Comparison of ENCODE assay signal across 10 cellular contexts in genomic region chr16:57689772-57690558, GRCh38. TPM values are rescaled to one million over a fixed set of nuclear protein-coding genes. Genes with fewer than 3 reads are reported as not detected.
A peak's percentile ranks its signal among the peaks of the same experiment; 100 is the strongest.
DNase-seq lines count a peak whose midpoint lies in the region; ATAC-seq and FAIRE-seq lines count a peak whose summit lies in the region.
"Had no signal": no experiment of that assay in that cellular context is flagged by ENCODE, and none has a peak within 500 bp of the region (broad histone marks: within the 10 kb centered on the region; RNA-seq: fewer than 3 reads in every experiment).

No MANE protein-coding gene starts in this region.

- no peaks in the 10 kb centered on the region for H3K36me3 Mint-ChIP-seq in T-helper 1 cell treated with Interleukin-12 subunit alpha and Interleukin-12 subunit beta and Interleukin-4 antibody, amounts not matched to agents 30 μg/mL and 1 μg/mL, for 36 hours (ENCODE audit: low read depth)

- H3K4me3 Mint-ChIP-seq in T-helper 1 cell treated with Interleukin-12 subunit alpha and Interleukin-12 subunit beta and Interleukin-4 antibody, amounts not matched to agents 30 μg/mL and 1 μg/mL, for 36 hours = peak overlapping the region; percentile 45

- intact Hi-C loops in left ventricle myocardium superior (cut with micrococcal nuclease) = no loop called here

- H3K4me1 ChIP-seq in small intestine (ENCODE audit: control insufficient read depth in 2 of 2, insufficient read depth in 1 of 2, low read depth in 1 of 2, low read length in 1 of 2) = no peaks in the 10 kb centered on the region

- H3K9me3 Mint-ChIP-seq in T-helper 1 cell treated with Interleukin-12 subunit alpha and Interleukin-12 subunit beta and Interleukin-4 antibody, amounts not matched to agents 30 μg/mL and 1 μg/mL, for 36 hours = no peaks in the 10 kb centered on the region

- H3K4me3 ChIP-seq in small intestine (ENCODE audit: low read depth in 1 of 2, low read length in 2 of 2) = no peak overlapping the region

- no peaks in the 10 kb centered on the region for H3K27me3 ChIP-seq in small intestine (ENCODE audit: control insufficient read depth in 2 of 2, insufficient read depth in 2 of 2, low read length in 2 of 2)

- peaks cover 6% of the 10 kb centered on the region for H3K27me3 Mint-ChIP-seq in T-helper 1 cell treated with Interleukin-12 subunit alpha and Interleukin-12 subunit beta and Interleukin-4 antibody, amounts not matched to agents 30 μg/mL and 1 μg/mL, for 36 hours (ENCODE audit: low read depth)

- H3K4me1 Mint-ChIP-seq in T-helper 1 cell treated with Interleukin-12 subunit alpha and Interleukin-12 subunit beta and Interleukin-4 antibody, amounts not matched to agents 30 μg/mL and 1 μg/mL, for 36 hours (ENCODE audit: low read depth) = peaks cover 25% of the 10 kb centered on the region

- WGBS in small intestine, 3 donors = 45 to 82% (median 67%) methylated on average over 13 of the region's 13 CpGs

- H3K36me3 ChIP-seq in small intestine (ENCODE audit: control insufficient read depth in 2 of 2, insufficient read depth in 2 of 2, low read length in 2 of 2) = no peaks in the 10 kb centered on the region

- DNase-seq in left ventricle myocardium superior = no peak
- DNase-seq in cerebellar nuclear complex (lab: John Stamatoyannopoulos, UW) = no peak
- DNase-seq in islet precursor cell = no peak
- DNase-seq in DMS114 treated with DMSO at 0.1 percent for 48 hours (lab: John Stamatoyannopoulos, UW; ENCODE audit: unreplicated experiment) = no peak
- DNase-seq in small intestine = no peak

- no peaks in the 10 kb centered on the region for H3K9me3 ChIP-seq in small intestine (ENCODE audit: control insufficient read depth, low read depth)

- ATAC-seq in GM18511 (IDR thresholded peaks at IDR 0.05; ENCODE audit: unreplicated experiment) (peak; percentile 81), HG02642 (IDR thresholded peaks at IDR 0.05; ENCODE audit: poor library complexity, unreplicated experiment) (peak; percentile 73), left ventricle myocardium superior (peak; percentile 48)

- H3K27ac ChIP-seq in small intestine (ENCODE audit: low read depth in 1 of 2, low read length in 1 of 2) = no peak overlapping the region

- no peak for FAIRE-seq in small intestine (lab: Jason Lieb, UNC)
- FAIRE-seq: colon had no signal

- peak overlapping the region; percentile 95 for H3K27ac Mint-ChIP-seq in T-helper 1 cell treated with Interleukin-12 subunit alpha and Interleukin-12 subunit beta and Interleukin-4 antibody, amounts not matched to agents 30 μg/mL and 1 μg/mL, for 36 hours

RNA-seq across cellular contexts. Expression of gene DRC7, which starts 4.6 kb away (rescaled TPM):
- total RNA-seq in left ventricle myocardium superior = not detected
- not detected for polyA plus RNA-seq in small intestine
- total RNA-seq: skeletal muscle tissue had no signal

RNA-seq across cellular contexts. Expression of gene ADGRG3, which starts 21.9 kb away (rescaled TPM):
- total RNA-seq in left ventricle myocardium superior = 0.82 TPM
- 1 to 10 TPM in 1 of 3 donors, under 1 TPM in 2; 0.45 to 8.6 (median 0.81) TPM for polyA plus RNA-seq in small intestine

RNA-seq across cellular contexts. Expression of gene KATNB1, which starts 45.6 kb away (rescaled TPM):
- total RNA-seq in left ventricle myocardium superior = 9.3 TPM
- polyA plus RNA-seq in small intestine = 10 to 100 TPM in 1 of 3 donors, 1 to 10 TPM in 2; 9.6 to 19.3 (median 9.7) TPM
